Comparison of ENCODE assay signal across 29 cellular contexts in genomic region chr9:15113288-15113687, GRCh38.
"Had no signal": no experiment of that assay in that cellular context is flagged by ENCODE, and none has a peak within 500 bp of the region (broad histone marks: within the 10 kb centered on the region; RNA-seq: fewer than 3 reads in every experiment).

No MANE protein-coding gene starts in this region.

- H3K9me3 Mint-ChIP-seq: stimulated activated effector memory CD8-positive, alpha-beta T cell treated with anti-CD3 and anti-CD28 coated beads, Interleukin-12 subunit alpha, Interleukin-12 subunit beta, amount 100 ng/mL, for 72 hours; stimulated activated naive CD8-positive, alpha-beta T cell treated with anti-CD3 and anti-CD28 coated beads, Interleukin-15, amount 100 ng/mL, for 72 hours; stimulated activated naive CD8-positive, alpha-beta T cell treated with anti-CD3 and anti-CD28 coated beads, Interleukin-15, Interleukin-2, amounts not matched to agents 100 ng/mL and 50 ng/mL, for 24 hours; type B pancreatic cell had no signal

- H3K4me1 ChIP-seq: suprapubic skin, testis, thyroid gland, tibial artery, tibial nerve, transverse colon, upper lobe of left lung, upper lobe of right lung, uterus, vagina had no signal

- H3K9me3 ChIP-seq: stomach, suprapubic skin, testis, thoracic aorta, thyroid gland, tibial artery, tibial nerve, transverse colon, upper lobe of left lung, upper lobe of right lung, uterus, vagina had no signal

- DNase-seq: stimulated activated CD4-positive, alpha-beta T cell treated with anti-CD3 and anti-CD28 coated beads, Interleukin-2, amount 100 ng/mL, for 48 hours; stimulated activated CD4-positive, alpha-beta T cell treated with anti-CD3 and anti-CD28 coated beads, Interleukin-4, amount 100 ng/mL, for 1 hour; stimulated activated CD4-positive, alpha-beta T cell treated with anti-CD3 and anti-CD28 coated beads, Interleukin-4, amount 100 ng/mL, for 24 hours; stimulated activated CD4-positive, alpha-beta T cell treated with anti-CD3 and anti-CD28 coated beads, Interleukin-4, amount 100 ng/mL, for 4 hours; stimulated activated CD8-positive, alpha-beta memory T cell treated with anti-CD3 and anti-CD28 coated beads, Interleukin-4, amount 100 ng/mL, for 48 hours; stimulated activated naive B cell treated with anti-CD40 and anti-IgM and Interleukin-4, amounts not matched to agents 10 μg/mL and 1 μg/mL and 100 μg/mL, for 72 hours; stimulated activated naive CD4-positive, alpha-beta T cell; stimulated activated naive CD4-positive, alpha-beta T cell treated with Interleukin-2 at 50 U/mL for 16 hours; stimulated activated naive CD8-positive, alpha-beta T cell treated with anti-CD3 and anti-CD28 coated beads, Interleukin-15, amount 100 ng/mL, for 72 hours; stimulated activated naive CD8-positive, alpha-beta T cell treated with anti-CD3 and anti-CD28 coated beads, Interleukin-15, Interleukin-2, amounts not matched to agents 100 U/mL and 50 U/mL, for 24 hours; stomach; substantia nigra; testis; thyroid gland; tibial artery; transverse colon; trophoblast cell; upper lobe of left lung; upper lobe of right lung; uterus had no signal

- H3K27ac ChIP-seq: stomach, suprapubic skin, testis, thoracic aorta, thyroid gland, tibial artery, tibial nerve, transverse colon, upper lobe of left lung, upper lobe of right lung, uterus, vagina had no signal

- FAIRE-seq: urothelium cell line had no signal

- H3K4me1 Mint-ChIP-seq: stimulated activated effector memory CD8-positive, alpha-beta T cell treated with anti-CD3 and anti-CD28 coated beads, Interleukin-12 subunit alpha, Interleukin-12 subunit beta, amount 100 ng/mL, for 72 hours; stimulated activated memory B cell treated with anti-CD40 and anti-IgM and Interleukin-4, amounts not matched to agents 10 μg/mL and 1 μg/mL and 100 μg/mL, for 72 hours; stimulated activated naive B cell treated with anti-CD40 and anti-IgM and Interleukin-4, amounts not matched to agents 10 μg/mL and 1 μg/mL and 100 μg/mL, for 72 hours; stimulated activated naive CD8-positive, alpha-beta T cell treated with anti-CD3 and anti-CD28 coated beads, Interleukin-15, amount 100 ng/mL, for 72 hours had no signal

- H3K4me3 ChIP-seq: stomach, suprapubic skin, testis, thoracic aorta, thyroid gland, tibial artery, tibial nerve, transverse colon, upper lobe of left lung, upper lobe of right lung, uterus, vagina had no signal

- ATAC-seq: stimulated activated effector memory CD8-positive, alpha-beta T cell treated with anti-CD3 and anti-CD28 coated beads, Interleukin-12 subunit alpha, Interleukin-12 subunit beta, amount 100 ng/mL, for 72 hours; stimulated activated memory B cell treated with anti-CD40 and anti-IgM and Interleukin-4, amounts not matched to agents 10 μg/mL and 1 μg/mL and 100 μg/mL, for 72 hours; stimulated activated naive B cell treated with anti-CD40 and anti-IgM and Interleukin-4, amounts not matched to agents 10 μg/mL and 1 μg/mL and 100 μg/mL, for 72 hours; stimulated activated naive CD8-positive, alpha-beta T cell treated with anti-CD3 and anti-CD28 coated beads, Interleukin-15, amount 100 ng/mL, for 72 hours; stimulated activated naive CD8-positive, alpha-beta T cell treated with anti-CD3 and anti-CD28 coated beads, Interleukin-15, Interleukin-2, amounts not matched to agents 100 U/mL and 50 U/mL, for 24 hours; upper lobe of right lung had no signal

- H3K27me3 ChIP-seq: testis, thyroid gland, tibial artery, tibial nerve, transverse colon, upper lobe of left lung, upper lobe of right lung, uterus, vagina had no signal

- H3K36me3 ChIP-seq: stomach, suprapubic skin, thoracic aorta, thyroid gland, tibial artery, tibial nerve, transverse colon, upper lobe of left lung, upper lobe of right lung, uterus, vagina had no signal

- H3K4me3 Mint-ChIP-seq: stimulated activated effector memory CD8-positive, alpha-beta T cell treated with anti-CD3 and anti-CD28 coated beads, Interleukin-12 subunit alpha, Interleukin-12 subunit beta, amount 100 ng/mL, for 72 hours; stimulated activated memory B cell treated with anti-CD40 and anti-IgM and Interleukin-4, amounts not matched to agents 10 μg/mL and 1 μg/mL and 100 μg/mL, for 72 hours; stimulated activated naive B cell treated with anti-CD40 and anti-IgM and Interleukin-4, amounts not matched to agents 10 μg/mL and 1 μg/mL and 100 μg/mL, for 72 hours; stimulated activated naive CD8-positive, alpha-beta T cell treated with anti-CD3 and anti-CD28 coated beads, Interleukin-15, amount 100 ng/mL, for 72 hours; stimulated activated naive CD8-positive, alpha-beta T cell treated with anti-CD3 and anti-CD28 coated beads, Interleukin-15, Interleukin-2, amounts not matched to agents 100 ng/mL and 50 ng/mL, for 24 hours; type B pancreatic cell had no signal

- H3K36me3 Mint-ChIP-seq: stimulated activated effector memory CD8-positive, alpha-beta T cell treated with anti-CD3 and anti-CD28 coated beads, Interleukin-12 subunit alpha, Interleukin-12 subunit beta, amount 100 ng/mL, for 72 hours; stimulated activated memory B cell treated with anti-CD40 and anti-IgM and Interleukin-4, amounts not matched to agents 10 μg/mL and 1 μg/mL and 100 μg/mL, for 72 hours; stimulated activated naive B cell treated with anti-CD40 and anti-IgM and Interleukin-4, amounts not matched to agents 10 μg/mL and 1 μg/mL and 100 μg/mL, for 72 hours; type B pancreatic cell had no signal

- H3K27ac Mint-ChIP-seq: stimulated activated effector memory CD8-positive, alpha-beta T cell treated with anti-CD3 and anti-CD28 coated beads, Interleukin-12 subunit alpha, Interleukin-12 subunit beta, amount 100 ng/mL, for 72 hours; stimulated activated memory B cell treated with anti-CD40 and anti-IgM and Interleukin-4, amounts not matched to agents 10 μg/mL and 1 μg/mL and 100 μg/mL, for 72 hours; stimulated activated naive B cell treated with anti-CD40 and anti-IgM and Interleukin-4, amounts not matched to agents 10 μg/mL and 1 μg/mL and 100 μg/mL, for 72 hours; stimulated activated naive CD8-positive, alpha-beta T cell treated with anti-CD3 and anti-CD28 coated beads, Interleukin-15, amount 100 ng/mL, for 72 hours; stimulated activated naive CD8-positive, alpha-beta T cell treated with anti-CD3 and anti-CD28 coated beads, Interleukin-15, Interleukin-2, amounts not matched to agents 100 ng/mL and 50 ng/mL, for 24 hours; type B pancreatic cell had no signal

- H3K27me3 Mint-ChIP-seq: stimulated activated naive CD8-positive, alpha-beta T cell treated with anti-CD3 and anti-CD28 coated beads, Interleukin-15, amount 100 ng/mL, for 72 hours; stimulated activated naive CD8-positive, alpha-beta T cell treated with anti-CD3 and anti-CD28 coated beads, Interleukin-15, Interleukin-2, amounts not matched to agents 100 ng/mL and 50 ng/mL, for 24 hours; type B pancreatic cell had no signal
